Comparison of ENCODE assay signal across 18 cellular contexts in genomic region chr15:79166311-79166955, GRCh38.
DNase-seq lines count a peak whose midpoint lies in the region; ATAC-seq and TF ChIP-seq lines count a peak whose summit lies in the region.
"Had no signal": no experiment of that assay in that cellular context is flagged by ENCODE, and none has a peak within 500 bp of the region (broad histone marks: within the 10 kb centered on the region; RNA-seq: fewer than 3 reads in every experiment).

No MANE protein-coding gene starts in this region.

- H3K27me3 ChIP-seq in RWPE2 (ENCODE audit: insufficient read depth, poor library complexity, severe bottlenecking) (no peaks in the 10 kb centered on the region), esophagus muscularis mucosa (peaks cover 0 to 20% (median 0%) of the 10 kb centered on the region in 4 donors)
- H3K27me3 ChIP-seq: BE2C had no signal

- WGBS in esophagus muscularis mucosa: 95% methylated on average over 5 of the region's 5 CpGs

- TF ChIP-seq POLR2A in esophagus muscularis mucosa (IDR thresholded peaks at IDR 0.05; ENCODE audit: low read depth): no peak

- H3K36me3 ChIP-seq in RWPE2 (ENCODE audit: low read depth) (no peaks in the 10 kb centered on the region), esophagus muscularis mucosa (no peaks in the 10 kb centered on the region)
- H3K36me3 ChIP-seq: BE2C had no signal

- no peak for ATAC-seq in RWPE2 (ENCODE audit: low read depth)
- ATAC-seq: HCT116 had no signal

- H3K4me3 ChIP-seq in RWPE2 (ENCODE audit: severe bottlenecking) (no peak overlapping the region), esophagus muscularis mucosa (no peak overlapping the region)

- no peak for TF ChIP-seq CTCF in RWPE2 (IDR thresholded peaks at IDR 0.05; ENCODE audit: poor library complexity, severe bottlenecking)
- no peak for TF ChIP-seq CTCF in esophagus muscularis mucosa (IDR thresholded peaks at IDR 0.05)

- H3K9me3 ChIP-seq in RWPE2 (ENCODE audit: severe bottlenecking) (no peaks in the 10 kb centered on the region), esophagus muscularis mucosa (no peaks in the 10 kb centered on the region)
- H3K9me3 ChIP-seq: BE2C had no signal

- DNase-seq in NCI-H748 (lab: John Stamatoyannopoulos, UW; ENCODE audit: unreplicated experiment): peak; percentile 38
- no peak for DNase-seq in NCI-H748 treated with DMSO at 0.1 percent for 48 hours (lab: John Stamatoyannopoulos, UW)
- DNase-seq in RWPE2 (ENCODE audit: low spot score): peak; percentile 57
- peak; percentile 88 for DNase-seq in esophagus muscularis mucosa (ENCODE audit: extremely low spot score)
- DNase-seq in ureter (ENCODE audit: low spot score): peak; percentile 27
- no peak for DNase-seq in LoVo (ENCODE audit: low spot score)
- DNase-seq in medulla oblongata (ENCODE audit: extremely low spot score): no peak
- DNase-seq: ACHN; BE2C; CD4-positive, alpha-beta memory T cell; DMS153; DMS79; GDM1; GOT3; H7; HFFc6 had no signal

- H3K27ac ChIP-seq in RWPE2 (ENCODE audit: poor library complexity, severe bottlenecking): no peak overlapping the region
- no peak overlapping the region for H3K27ac ChIP-seq in esophagus muscularis mucosa (replicated peaks in 1 of 4)
- H3K27ac ChIP-seq: HL-60 had no signal

- intact Hi-C loops in esophagus muscularis mucosa (cut with DNase I): no loop called here

- TF ChIP-seq EP300 in esophagus muscularis mucosa (IDR thresholded peaks at IDR 0.05): no peak

- peaks cover 22% of the 10 kb centered on the region for H3K4me1 ChIP-seq in RWPE2 (ENCODE audit: insufficient read depth, poor library complexity, severe bottlenecking)
- peaks cover 0 to 18% (median 3%) of the 10 kb centered on the region in 4 donors for H3K4me1 ChIP-seq in esophagus muscularis mucosa

Comparison
In these comparisons a context has a peak if more than half of its experiments do, and no peak if none do; other contexts are left out.
1. DNase-seq: peak in NCI-H748 (single experiment), RWPE2 (single experiment), esophagus muscularis mucosa (single experiment) and ureter (single experiment); none in NCI-H748 treated with DMSO at 0.1 percent for 48 hours (single experiment), LoVo (single experiment) and medulla oblongata (single experiment).